Comparison of ENCODE assay signal across 13 cellular contexts in genomic region chr6:29953001-29953436, GRCh38. TPM values are rescaled to one million over a fixed set of nuclear protein-coding genes. Genes with fewer than 3 reads are reported as not detected.
DNase-seq lines count a peak whose midpoint lies in the region; ATAC-seq and TF ChIP-seq lines count a peak whose summit lies in the region.
"Had no signal": no experiment of that assay in that cellular context is flagged by ENCODE, and none has a peak within 500 bp of the region (broad histone marks: within the 10 kb centered on the region; RNA-seq: fewer than 3 reads in every experiment).

No MANE protein-coding gene starts in this region.

- no TSS peak for BruUV-seq in OCI-LY7 (replicated peaks; lab: Mats Ljungman, UMichigan)

- no peaks in the 10 kb centered on the region for H3K9me2 ChIP-seq in OCI-LY7 (ENCODE audit: insufficient read depth, low read length)

- H3K9me3 ChIP-seq in RWPE2 (ENCODE audit: severe bottlenecking) (no peaks in the 10 kb centered on the region), OCI-LY7 (ENCODE audit: low read length) (no peaks in the 10 kb centered on the region)

- H3K27ac ChIP-seq in RWPE2 (ENCODE audit: poor library complexity, severe bottlenecking) (peak overlapping the region; percentile 65), OCI-LY7 (ENCODE audit: low read depth, low read length, poor library complexity, severe bottlenecking) (no peak overlapping the region)
- H3K27ac ChIP-seq: VCaP had no signal

- intact Hi-C loops in OCI-LY7 (cut with micrococcal nuclease; ENCODE audit: unreplicated experiment), result no loop called here

- no peak overlapping the region for H3K4me3 ChIP-seq in RWPE2 (ENCODE audit: severe bottlenecking)
- H3K4me3 ChIP-seq in fibroblast of mammary gland (ENCODE audit: control insufficient read depth, low read depth, low read length), result no peak overlapping the region
- H3K4me3 ChIP-seq in OCI-LY7 (ENCODE audit: low read depth, low read length, poor library complexity, severe bottlenecking), result no peak overlapping the region

- H2AFZ ChIP-seq in OCI-LY7 (ENCODE audit: low read length), result no peak overlapping the region

- no peak overlapping the region for H3K4me2 ChIP-seq in OCI-LY7 (ENCODE audit: low read length)

- POLR2A ChIA-PET in OCI-LY7 (lab: Charles Lee), result interaction anchor here (1.2 kb wide), 1 partner anchor 13 kb away, joined by 3 read pairs; no protein-coding TSS in a partner anchor

- DNase-seq in GM04504 (ENCODE audit: low read depth) (peak; percentile 51), RWPE2 (ENCODE audit: low spot score) (no peak), fibroblast of mammary gland (ENCODE audit: low read depth) (peak; percentile 72), renal cortical epithelial cell (ENCODE audit: low read depth) (peak; percentile 67), OCI-LY7 (ENCODE audit: low spot score) (no peak), NCI-H1694 (lab: John Stamatoyannopoulos, UW) (no peak), NCI-H524 treated with DMSO at 0.1 percent for 48 hours (lab: John Stamatoyannopoulos, UW) (no peak), DMS79 treated with DMSO at 0.1 percent for 48 hours (lab: John Stamatoyannopoulos, UW) (no peak)
- DNase-seq: effector CD8-positive, alpha-beta T cell; HFFc6; Karpas-422; substantia nigra had no signal

- TF ChIP-seq CTCF in RWPE2 (IDR thresholded peaks at IDR 0.05; ENCODE audit: poor library complexity, severe bottlenecking) (no peak), fibroblast of mammary gland (conservative IDR thresholded peaks at IDR 0.05; ENCODE audit: control insufficient read depth, insufficient read depth, low read depth, low read length) (no peak), OCI-LY7 (conservative IDR thresholded peaks at IDR 0.05; ENCODE audit: low read length) (no peak)

- peak; percentile 97 for ATAC-seq in RWPE2 (ENCODE audit: low read depth)

- H3K27me3 ChIP-seq in RWPE2 (ENCODE audit: insufficient read depth, poor library complexity, severe bottlenecking), result no peaks in the 10 kb centered on the region

- H3K36me3 ChIP-seq in RWPE2 (ENCODE audit: low read depth) (no peaks in the 10 kb centered on the region), OCI-LY7 (ENCODE audit: insufficient read depth, low read length) (peaks cover 8% of the 10 kb centered on the region)

- H3K79me2 ChIP-seq in OCI-LY7 (ENCODE audit: insufficient read depth, low read depth, low read length), result no peaks in the 10 kb centered on the region

- CTCF ChIA-PET in OCI-LY7 (lab: Charles Lee; ENCODE audit: unreplicated experiment), result no interaction called here

- peaks cover 14% of the 10 kb centered on the region for H3K4me1 ChIP-seq in RWPE2 (ENCODE audit: insufficient read depth, poor library complexity, severe bottlenecking)
- H3K4me1 ChIP-seq in OCI-LY7 (ENCODE audit: insufficient read depth, low read length, poor library complexity, severe bottlenecking), result no peaks in the 10 kb centered on the region

- no peaks in the 10 kb centered on the region for H4K20me1 ChIP-seq in OCI-LY7 (ENCODE audit: insufficient read depth, low read length)

RNA-seq across cellular contexts. Expression of gene HLA-A, which starts 10.7 kb away (rescaled TPM):
- total RNA-seq in renal cortical epithelial cell (611 and 802 TPM in 2 replicates), OCI-LY7 (2022) (393 and 415 TPM in 2 replicates)
- total RNA-seq in OCI-LY7 (2014; rRNA removed; shearing (Covaris generic)), result 672 and 804 TPM in 2 replicates

Comparison
In these comparisons a context has a peak if more than half of its experiments do, and no peak if none do; other contexts are left out.
1. DNase-seq: peak in GM04504 (single experiment), fibroblast of mammary gland (single experiment) and renal cortical epithelial cell (single experiment); none in RWPE2 (single experiment), OCI-LY7 (single experiment), NCI-H1694 (single experiment), NCI-H524 treated with DMSO at 0.1 percent for 48 hours (single experiment) and DMS79 treated with DMSO at 0.1 percent for 48 hours (single experiment).